In the genomic region with DNA sequence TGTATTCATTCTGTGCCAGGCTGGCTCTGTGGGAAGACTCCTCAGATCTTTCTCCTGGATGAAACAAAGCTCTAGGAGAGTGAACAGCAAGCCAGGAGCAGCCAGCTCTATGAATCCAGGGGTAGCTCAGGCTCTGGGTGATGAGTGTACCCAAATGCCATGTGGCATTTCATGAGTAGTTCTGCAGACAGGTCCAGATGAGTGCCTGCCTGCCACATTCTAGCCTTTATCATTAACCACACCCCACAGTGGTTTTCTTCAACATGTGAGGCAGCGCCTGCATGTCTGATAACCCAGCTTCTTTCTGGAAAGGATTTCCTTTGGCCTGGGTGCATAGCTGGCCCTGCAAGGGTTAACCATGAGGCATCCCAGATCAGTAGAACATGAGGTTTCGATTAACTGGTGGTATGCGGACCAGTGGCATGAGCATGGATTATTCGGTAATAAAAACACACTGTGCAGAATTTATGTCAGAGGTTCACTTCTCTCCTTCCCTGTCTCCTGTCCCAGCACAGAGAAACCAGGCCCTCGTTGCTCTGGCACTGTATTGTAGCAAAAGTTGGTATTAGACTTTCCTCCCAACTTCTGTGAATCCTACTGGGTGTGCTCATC, we compare ENCODE assay signal across 16 cellular contexts.
DNase-seq lines count a peak whose midpoint lies in the region; ATAC-seq, FAIRE-seq and TF ChIP-seq lines count a peak whose summit lies in the region.
"Had no signal": no experiment of that assay in that cellular context is flagged by ENCODE, and none has a peak within 500 bp of the region (broad histone marks: within the 10 kb centered on the region; RNA-seq: fewer than 3 reads in every experiment).

No MANE protein-coding gene starts in this region.

- H3K4me3 Mint-ChIP-seq in astrocyte (ENCODE audit: unreplicated experiment): no peak overlapping the region
- H3K4me3 Mint-ChIP-seq: CD4-positive, alpha-beta T cell had no signal

- H3K36me3 ChIP-seq in Loucy (ENCODE audit: insufficient read depth, low read length) (no peaks in the 10 kb centered on the region), astrocyte (ENCODE audit: insufficient read depth, low read length) (no peaks in the 10 kb centered on the region)
- H3K36me3 ChIP-seq: BE2C, MG63 had no signal

- H3K4me3 ChIP-seq in Loucy (ENCODE audit: low read length, poor library complexity, severe bottlenecking) (no peak overlapping the region), astrocyte (ENCODE audit: insufficient read depth, low read depth, low read length) (no peak overlapping the region)
- H3K4me3 ChIP-seq: MG63 had no signal

- H3K4me1 Mint-ChIP-seq in astrocyte (ENCODE audit: low read depth, unreplicated experiment): no peaks in the 10 kb centered on the region

- ATAC-seq in foreskin keratinocyte (peak; percentile 33), GM18502 (IDR thresholded peaks at IDR 0.05; ENCODE audit: poor library complexity, unreplicated experiment) (no peak)

- H3K36me3 Mint-ChIP-seq in astrocyte (ENCODE audit: low read depth, unreplicated experiment): peaks cover 4% of the 10 kb centered on the region

- no peaks in the 10 kb centered on the region for H3K9me3 ChIP-seq in Loucy (ENCODE audit: insufficient read depth, low read depth, low read length)
- no peaks in the 10 kb centered on the region for H3K9me3 ChIP-seq in astrocyte (ENCODE audit: insufficient read depth, low read depth, low read length)
- H3K9me3 ChIP-seq: BE2C, MG63 had no signal

- H3K27me3 Mint-ChIP-seq in astrocyte (ENCODE audit: low read depth, unreplicated experiment): peaks cover 4% of the 10 kb centered on the region
- H3K27me3 Mint-ChIP-seq: CD4-positive, alpha-beta T cell had no signal

- H3K27ac ChIP-seq in astrocyte (ENCODE audit: low read depth, low read length) (no peak overlapping the region), foreskin keratinocyte (no peak overlapping the region)

- no peak for FAIRE-seq in astrocyte (lab: Jason Lieb, UNC)
- FAIRE-seq in H54 (lab: Jason Lieb, UNC): no peak

- peaks cover 47% of the 10 kb centered on the region for H3K4me1 ChIP-seq in Loucy (ENCODE audit: insufficient read depth, low read length, poor library complexity, severe bottlenecking)
- no peaks in the 10 kb centered on the region for H3K4me1 ChIP-seq in astrocyte (ENCODE audit: insufficient read depth, low read length)
- H3K4me1 ChIP-seq in foreskin keratinocyte: peaks cover 36% of the 10 kb centered on the region
- H3K4me1 ChIP-seq: BE2C had no signal

- H3K9me2 ChIP-seq in Loucy (replicated peaks; ENCODE audit: low read depth, low read length): no peaks in the 10 kb centered on the region

- H3K79me2 ChIP-seq in Loucy (ENCODE audit: insufficient read depth, low read length): no peaks in the 10 kb centered on the region
- no peaks in the 10 kb centered on the region for H3K79me2 ChIP-seq in astrocyte (ENCODE audit: insufficient read depth, low read length)

- H2AFZ ChIP-seq in Loucy (ENCODE audit: low read length) (no peak overlapping the region), astrocyte (ENCODE audit: low read depth, low read length) (no peak overlapping the region)

- H3F3A ChIP-seq in Loucy (ENCODE audit: low read depth): no peaks in the 10 kb centered on the region

- H3K9ac ChIP-seq in Loucy (ENCODE audit: low read depth, low read length, poor library complexity, severe bottlenecking): no peak overlapping the region
- no peak overlapping the region for H3K9ac ChIP-seq in astrocyte (ENCODE audit: low read length)

- H4K20me1 ChIP-seq in Loucy (ENCODE audit: insufficient read depth, low read length, poor library complexity, severe bottlenecking): no peaks in the 10 kb centered on the region
- no peaks in the 10 kb centered on the region for H4K20me1 ChIP-seq in astrocyte (ENCODE audit: insufficient read depth, low read length)

- H3K27me3 ChIP-seq in Loucy (ENCODE audit: insufficient read depth, low read length, poor library complexity, severe bottlenecking): no peaks in the 10 kb centered on the region
- H3K27me3 ChIP-seq in astrocyte (ENCODE audit: insufficient read depth, low read length): no peaks in the 10 kb centered on the region
- no peaks in the 10 kb centered on the region for H3K27me3 ChIP-seq in foreskin keratinocyte
- H3K27me3 ChIP-seq: BE2C, MG63 had no signal

- DNase-seq in astrocyte (ENCODE audit: low read depth) (peak; percentile 2), foreskin keratinocyte (peak in 1 of 2 donors; percentile 69), DMS79 treated with DMSO at 0.1 percent for 48 hours (lab: John Stamatoyannopoulos, UW) (no peak), H54 (ENCODE audit: insufficient read length, low spot score) (no peak)
- no peak for DNase-seq in activated effector memory CD4-positive, alpha-beta T cell treated with anti-CD3 and anti-CD28 coated beads, Interleukin-2, amount 50 U/mL, for 16 hours
- DNase-seq: BE2C; CD4-positive, alpha-beta T cell; GOT3; MG63; NCI-H1092; NCI-H146; NCI-H2081; NCI-H510A; NCI-H774 had no signal

- TF ChIP-seq CTCF in Loucy (conservative IDR thresholded peaks at IDR 0.05; ENCODE audit: low read length) (no peak), astrocyte (IDR thresholded peaks at IDR 0.05; ENCODE audit: insufficient read depth, low read depth, low read length) (no peak), foreskin keratinocyte (conservative IDR thresholded peaks at IDR 0.05) (no peak)

- H3K27ac Mint-ChIP-seq in astrocyte (ENCODE audit: unreplicated experiment): no peak overlapping the region
- H3K27ac Mint-ChIP-seq: CD4-positive, alpha-beta T cell had no signal

- peaks cover 5% of the 10 kb centered on the region for H3K9me3 Mint-ChIP-seq in astrocyte (ENCODE audit: unreplicated experiment)

- TF ChIP-seq POLR2A in H54 (IDR thresholded peaks at IDR 0.05; ENCODE audit: low read depth, low read length): no peak

- H3K4me2 ChIP-seq in Loucy (ENCODE audit: low read depth, low read length, poor library complexity, severe bottlenecking) (peak overlapping the region; percentile 2), astrocyte (ENCODE audit: low read length) (no peak overlapping the region)
